Comparison of ENCODE assay signal across 23 cellular contexts in genomic region chr20:53493201-53493908, GRCh38.
DNase-seq lines count a peak whose midpoint lies in the region; FAIRE-seq and TF ChIP-seq lines count a peak whose summit lies in the region.
"Had no signal": no experiment of that assay in that cellular context is flagged by ENCODE, and none has a peak within 500 bp of the region (broad histone marks: within the 10 kb centered on the region; RNA-seq: fewer than 3 reads in every experiment).

No MANE protein-coding gene starts in this region.

- H3K4me2 ChIP-seq in neural cell (ENCODE audit: low read length) = no peak overlapping the region
- H3K4me2 ChIP-seq: BLaER1 treated with 17β-estradiol and CSF1 and Interleukin-3, amounts not matched to agents 10 nM and 100 nM had no signal

- TF ChIP-seq CTCF in BE2C (IDR thresholded peaks at IDR 0.05; ENCODE audit: low read depth, low read length) (peak; percentile 32), LNCaP clone FGC (IDR thresholded peaks at IDR 0.05; ENCODE audit: control insufficient read depth, extremely low read depth, insufficient read depth) (0 out of 2 replicates have a peak, but pooled peaks have one; percentile 9), endodermal cell (conservative IDR thresholded peaks at IDR 0.05) (peak; percentile 30), neural cell (IDR thresholded peaks at IDR 0.05; ENCODE audit: poor library complexity, severe bottlenecking) (peak; percentile 48)

- no peak overlapping the region for H3K4me3 Mint-ChIP-seq in endodermal cell
- H3K4me3 Mint-ChIP-seq: activated T-helper 1 cell treated with anti-CD3 and anti-CD28 coated beads, Interleukin-12 subunit alpha, Interleukin-12 subunit beta, Interleukin-2, Interleukin-4 antibody, amounts not matched to agents 30 ng/mL and 10 ng/mL and 1 ng/mL, durations not matched to agents 14 hours and 24 hours and 36 hours; HFFc6; T-cell had no signal

- no peaks in the 10 kb centered on the region for H3K9me2 ChIP-seq in neural cell (ENCODE audit: insufficient read depth, low read length)

- H3K4me1 Mint-ChIP-seq in endodermal cell = no peaks in the 10 kb centered on the region
- H3K4me1 Mint-ChIP-seq: T-cell had no signal

- H3K9me3 ChIP-seq in BE2C = no peaks in the 10 kb centered on the region; the same call in 1 of the 2 replicates
- H3K9me3 ChIP-seq in endodermal cell (ENCODE audit: control insufficient read depth, low read length) = no peaks in the 10 kb centered on the region
- H3K9me3 ChIP-seq in neural cell (ENCODE audit: low read length) = no peaks in the 10 kb centered on the region
- H3K9me3 ChIP-seq: BLaER1 treated with 17β-estradiol and CSF1 and Interleukin-3, amounts not matched to agents 10 nM and 100 nM had no signal

- no peaks in the 10 kb centered on the region for H3K36me3 ChIP-seq in BE2C
- no peaks in the 10 kb centered on the region for H3K36me3 ChIP-seq in endodermal cell (ENCODE audit: control insufficient read depth, insufficient read depth, low read length)
- H3K36me3 ChIP-seq in neural cell (ENCODE audit: insufficient read depth, low read length) = no peaks in the 10 kb centered on the region
- H3K36me3 ChIP-seq: BLaER1 treated with 17β-estradiol and CSF1 and Interleukin-3, amounts not matched to agents 10 nM and 100 nM had no signal

- H3K79me2 ChIP-seq in neural cell (replicated peaks; ENCODE audit: insufficient read depth, low read length) = no peaks in the 10 kb centered on the region

- H3K27ac ChIP-seq in endodermal cell (ENCODE audit: low read depth, low read length) (no peak overlapping the region), neural cell (ENCODE audit: low read length) (no peak overlapping the region)
- H3K27ac ChIP-seq: BLaER1 treated with 17β-estradiol and CSF1 and Interleukin-3, amounts not matched to agents 10 nM and 100 nM had no signal

- WGBS in endodermal cell (ENCODE audit: insufficient coverage in 1 of 2, insufficient read length in 1 of 2), 2 experiments = 89 to 93% methylated on average over 4 of the region's 4 CpGs

- no peaks in the 10 kb centered on the region for H3K27me3 Mint-ChIP-seq in endodermal cell (ENCODE audit: insufficient read depth)

- no peak overlapping the region for H3K27ac Mint-ChIP-seq in endodermal cell
- H3K27ac Mint-ChIP-seq: activated T-helper 1 cell treated with anti-CD3 and anti-CD28 coated beads, Interleukin-12 subunit alpha, Interleukin-12 subunit beta, Interleukin-2, Interleukin-4 antibody, amounts not matched to agents 30 ng/mL and 10 ng/mL and 1 ng/mL, durations not matched to agents 14 hours and 24 hours and 36 hours; HFFc6; T-cell had no signal

- H3K4me3 ChIP-seq in BE2C (ENCODE audit: low read depth, low read length) = no peak overlapping the region
- no peak overlapping the region for H3K4me3 ChIP-seq in LNCaP clone FGC (ENCODE audit: low read depth, low read length)
- H3K4me3 ChIP-seq in endodermal cell (ENCODE audit: low read length) = no peak overlapping the region
- H3K4me3 ChIP-seq in neural cell (ENCODE audit: low read length) = no peak overlapping the region
- H3K4me3 ChIP-seq: BLaER1 treated with 17β-estradiol and CSF1 and Interleukin-3, amounts not matched to agents 10 nM and 100 nM had no signal

- no peak for FAIRE-seq in frontal cortex (lab: Jason Lieb, UNC)
- FAIRE-seq: GM18507 had no signal

- no peak for TF ChIP-seq EP300 in neural cell (conservative IDR thresholded peaks at IDR 0.05; ENCODE audit: poor library complexity, severe bottlenecking)

- no peak for DNase-seq in BE2C
- DNase-seq in LNCaP clone FGC (ENCODE audit: low read depth) = no peak
- no peak for DNase-seq in endodermal cell
- DNase-seq in hypothalamus (lab: John Stamatoyannopoulos, UW) = no peak
- DNase-seq in D341Med (ENCODE audit: low spot score) = no peak
- no peak for DNase-seq in mesenteric fat pad (ENCODE audit: low spot score)
- no peak for DNase-seq in frontal cortex (ENCODE audit: low spot score in 2 of 2)
- DNase-seq: activated CD8-positive, alpha-beta memory T cell treated with anti-CD3 and anti-CD28 coated beads for 24 hours; cerebellar nuclear complex; DMS79; HFFc6; IMR-90; NCI-H1048; NCI-H2171; NCI-H774; occipital lobe; RPMI8226; stimulated activated CD4-positive, alpha-beta T cell treated with anti-CD3 and anti-CD28 coated beads, Interleukin-4, amount 100 ng/mL, for 1 hour; T-cell had no signal

- no peak overlapping the region for H3K9ac ChIP-seq in endodermal cell (ENCODE audit: extremely low read depth, low read length, poor library complexity, severe bottlenecking)
- H3K9ac ChIP-seq in neural cell (ENCODE audit: low read length) = no peak overlapping the region
- H3K9ac ChIP-seq: BLaER1 treated with 17β-estradiol and CSF1 and Interleukin-3, amounts not matched to agents 10 nM and 100 nM had no signal

- peaks cover 41% of the 10 kb centered on the region for H3K36me3 Mint-ChIP-seq in endodermal cell (ENCODE audit: low read depth)
- H3K36me3 Mint-ChIP-seq: T-cell had no signal

- no peaks in the 10 kb centered on the region for H3K27me3 ChIP-seq in BE2C
- no peaks in the 10 kb centered on the region for H3K27me3 ChIP-seq in endodermal cell (ENCODE audit: control insufficient read depth, insufficient read depth, low read length, poor library complexity, severe bottlenecking)
- H3K27me3 ChIP-seq in neural cell (ENCODE audit: insufficient read depth, low read depth, low read length) = no peaks in the 10 kb centered on the region
- H3K27me3 ChIP-seq: BLaER1 treated with 17β-estradiol and CSF1 and Interleukin-3, amounts not matched to agents 10 nM and 100 nM had no signal

- H4K20me1 ChIP-seq in neural cell (ENCODE audit: insufficient read depth) = no peaks in the 10 kb centered on the region
- H4K20me1 ChIP-seq: BLaER1 treated with 17β-estradiol and CSF1 and Interleukin-3, amounts not matched to agents 10 nM and 100 nM had no signal

- H2AFZ ChIP-seq in neural cell (ENCODE audit: low read depth, low read length) = no peak overlapping the region

- H3K4me1 ChIP-seq in BE2C (peaks cover 19% of the 10 kb centered on the region), endodermal cell (ENCODE audit: control insufficient read depth, insufficient read depth, low read length) (no peaks in the 10 kb centered on the region)

- peaks cover 9% of the 10 kb centered on the region for H3K9me3 Mint-ChIP-seq in endodermal cell
- H3K9me3 Mint-ChIP-seq: HFFc6 had no signal

- H3F3A ChIP-seq in neural cell (ENCODE audit: insufficient read depth, low read length, poor library complexity, severe bottlenecking) = no peaks in the 10 kb centered on the region

- peak; percentile 61 for TF ChIP-seq RAD21 in neural cell (conservative IDR thresholded peaks at IDR 0.05)

TF ChIP-seq in neural cell, 6 proteins besides CTCF, POLR2A, EP300 and RAD21:
- TF ChIP-seq REST (IDR thresholded peaks at IDR 0.05; ENCODE audit: borderline replicate concordance) = no peak
- TF ChIP-seq SMC3 (conservative IDR thresholded peaks at IDR 0.05; ENCODE audit: poor library complexity) = peak; percentile 47
- no peak for TF ChIP-seq MXI1 (conservative IDR thresholded peaks at IDR 0.05; ENCODE audit: poor library complexity, severe bottlenecking)
- no peak for TF ChIP-seq TAF1 (IDR thresholded peaks at IDR 0.05; ENCODE audit: low read depth)
- no peak for TF ChIP-seq EZH2 (IDR thresholded peaks at IDR 0.05; ENCODE audit: borderline replicate concordance, insufficient read depth, low read length, poor library complexity, severe bottlenecking)
- TF ChIP-seq POLR2AphosphoS5 (IDR thresholded peaks at IDR 0.05) = no peak
